Comparison of ENCODE assay signal across 13 cellular contexts in the genomic region with DNA sequence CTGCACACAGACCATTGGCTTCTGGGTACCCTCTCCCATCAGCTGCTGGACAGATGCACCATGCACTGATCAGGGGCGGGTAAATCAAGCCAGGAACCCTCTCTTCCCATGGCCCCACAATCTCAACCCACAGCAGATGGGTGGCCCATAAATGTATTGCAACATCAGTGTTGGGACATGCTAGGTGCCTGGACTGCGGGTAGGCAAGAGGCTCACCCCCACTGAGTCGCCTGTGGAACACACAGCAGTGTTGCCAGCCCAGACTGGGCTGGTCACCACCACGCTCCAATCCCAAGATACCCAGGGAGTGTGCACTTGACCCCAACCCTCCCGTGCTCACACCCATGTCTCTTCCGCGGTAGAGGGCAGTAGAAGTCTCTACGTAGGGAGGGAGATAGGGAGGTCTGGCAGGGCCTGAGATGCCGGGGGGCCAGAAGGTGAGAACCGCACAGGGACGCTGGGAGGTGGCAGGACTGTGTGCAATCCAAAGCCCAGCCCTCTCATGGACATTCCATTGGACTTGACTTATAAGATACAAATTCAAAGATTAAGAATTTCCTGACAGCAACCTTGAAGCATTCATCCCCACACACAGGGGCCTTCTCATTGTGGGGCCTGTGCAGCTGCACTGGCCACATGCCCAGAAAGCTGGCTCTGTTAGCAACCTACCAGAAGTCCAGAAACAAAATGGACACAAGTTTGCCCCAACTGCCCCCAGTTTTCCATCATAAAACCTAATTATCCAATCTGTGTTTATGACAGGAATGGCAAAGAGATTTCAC.
A peak's percentile ranks its signal among the peaks of the same experiment; 100 is the strongest.
DNase-seq lines count a peak whose midpoint lies in the region; ATAC-seq and TF ChIP-seq lines count a peak whose summit lies in the region.
"Had no signal": no experiment of that assay in that cellular context is flagged by ENCODE, and none has a peak within 500 bp of the region (broad histone marks: within the 10 kb centered on the region; RNA-seq: fewer than 3 reads in every experiment).

No MANE protein-coding gene starts in this region.

- no peaks in the 10 kb centered on the region for H4K20me1 ChIP-seq in GM23248 (ENCODE audit: insufficient read depth)

- no peaks in the 10 kb centered on the region for H3K79me2 ChIP-seq in GM23248 (ENCODE audit: insufficient read depth)

- H3K4me2 ChIP-seq in GM23248 (ENCODE audit: unreplicated experiment) = no peak overlapping the region

- in situ Hi-C loops in G401 (cut with HindIII; ENCODE audit: low sequenced_read_pairs) = loop anchor here (25.0 kb wide), 1 partner anchor 279 kb away; a partner anchor contains a TSS
- in situ Hi-C loops in GM23248 (cut with MboI) = loop anchor here (25.0 kb wide), 1 partner anchor 729 kb away; no protein-coding TSS in a partner anchor

- 0 out of 2 replicates have a peak, but pooled peaks cover 6% of the 10 kb centered on the region for H3K36me3 ChIP-seq in GM23248 (ENCODE audit: low read depth)
- H3K36me3 ChIP-seq: neutrophil had no signal

- no peak for TF ChIP-seq CTCF in fibroblast of villous mesenchyme (IDR thresholded peaks at IDR 0.05; ENCODE audit: insufficient read depth, low read depth, low read length)
- no peak for TF ChIP-seq CTCF in GM10266 (IDR thresholded peaks at IDR 0.05; ENCODE audit: control insufficient read depth, insufficient read depth, low read depth, missing control alignments)

- H3K9me2 ChIP-seq in GM23248 (ENCODE audit: insufficient read depth) = no peaks in the 10 kb centered on the region

- 97 to 99% methylated on average over 11 of the region's 11 CpGs for WGBS in GM23248 (ENCODE audit: low coverage in 1 of 2, low lambda C conversion rate in 2 of 2, missing lambda C conversion rate in 2 of 2), 2 experiments

- intact Hi-C loops in posterior cingulate gyrus (cut with DNase I) = loop anchor here (1.0 to 2.0 kb wide), 2 partner anchors 48 to 53 kb away; no protein-coding TSS in a partner anchor

- no peaks in the 10 kb centered on the region for H3K9me3 ChIP-seq in GM23248 (ENCODE audit: low read depth)
- H3K9me3 ChIP-seq: neutrophil, spleen had no signal

- no peak overlapping the region for H3K27ac ChIP-seq in GM23248
- H3K27ac ChIP-seq: neutrophil, spleen had no signal

- H3F3A ChIP-seq in GM23248 (ENCODE audit: insufficient read depth) = 0 out of 2 replicates have a peak, but pooled peaks cover 3% of the 10 kb centered on the region

- H2AFZ ChIP-seq in GM23248 = no peak overlapping the region

- no peaks in the 10 kb centered on the region for H3K4me1 ChIP-seq in GM23248 (ENCODE audit: insufficient read depth)
- H3K4me1 ChIP-seq: spleen had no signal

- no peaks in the 10 kb centered on the region for H3K27me3 ChIP-seq in GM23248 (replicated peaks; ENCODE audit: insufficient read depth)
- H3K27me3 ChIP-seq: neutrophil, spleen had no signal

- DNase-seq in G401 (ENCODE audit: low spot score) (peak; percentile 7), amygdala (lab: John Stamatoyannopoulos, UW) (peak in 52 of 56 donors; percentile 5 to 86 (median 53)), fibroblast of villous mesenchyme (ENCODE audit: low read depth) (peak; percentile 59), posterior cingulate gyrus (peak in 9 of 10 donors; percentile 46 to 97 (median 76)), GM10266 (ENCODE audit: extremely low spot score) (no peak), GM23248 (no peak), iPS-NIHi7 (ENCODE audit: extremely low spot score) (no peak)
- DNase-seq: activated naive CD4-positive, alpha-beta T cell treated with Interleukin-2 at 50 U/mL for 16 hours; NCI-H2081; NCI-H69; spleen had no signal

- H3K4me3 ChIP-seq in fibroblast of villous mesenchyme (ENCODE audit: low read depth, low read length) = no peak overlapping the region
- H3K4me3 ChIP-seq in GM23248 = no peak overlapping the region
- H3K4me3 ChIP-seq: spleen had no signal

- no peak for ATAC-seq in GM19467 (IDR thresholded peaks at IDR 0.05; ENCODE audit: unreplicated experiment)

- no peak overlapping the region for H3K9ac ChIP-seq in GM23248

Comparison
In these comparisons a context has a peak if more than half of its experiments do, and no peak if none do; other contexts are left out.
1. DNase-seq: peak in G401 (single experiment), amygdala (52 of 56), fibroblast of villous mesenchyme (single experiment) and posterior cingulate gyrus (9 of 10); none in GM10266 (single experiment), GM23248 (single experiment) and iPS-NIHi7 (single experiment).